8 cellular contexts compared by ENCODE assay signal in genomic region chr1:212186427-212187207, GRCh38.
DNase-seq lines count a peak whose midpoint lies in the region; ATAC-seq and FAIRE-seq lines count a peak whose summit lies in the region.

No MANE protein-coding gene starts in this region.

- DNase-seq in activated CD4-positive, alpha-beta T cell treated with anti-CD3 and anti-CD28 coated beads, Interleukin-2, amount 10 ng/mL, durations not matched to agents 7 days and 5 days: peak; percentile 32
- no peak for DNase-seq in activated CD4-positive, alpha-beta T cell treated with anti-CD3 and anti-CD28 coated beads for 1 hour
- DNase-seq in NCI-H1436 treated with DMSO at 0.1 percent for 48 hours (lab: John Stamatoyannopoulos, UW) (peak; percentile 38), islet precursor cell (peak; percentile 6), HTR-8/SVneo (ENCODE audit: insufficient read length, low spot score) (no peak), GM03348 (ENCODE audit: low spot score) (no peak), NK-92 (lab: John Stamatoyannopoulos, UW; ENCODE audit: unreplicated experiment) (no peak)

- H3K9me3 Mint-ChIP-seq in activated CD4-positive, alpha-beta T cell treated with anti-CD3 and anti-CD28 coated beads, Interleukin-2, amount 10 ng/mL, durations not matched to agents 7 days and 5 days: no peaks in the 10 kb centered on the region

- peaks cover 42% of the 10 kb centered on the region for H3K4me1 Mint-ChIP-seq in activated CD4-positive, alpha-beta T cell treated with anti-CD3 and anti-CD28 coated beads, Interleukin-2, amount 10 ng/mL, durations not matched to agents 7 days and 5 days

- no peaks in the 10 kb centered on the region for H3K27me3 Mint-ChIP-seq in activated CD4-positive, alpha-beta T cell treated with anti-CD3 and anti-CD28 coated beads, Interleukin-2, amount 10 ng/mL, durations not matched to agents 7 days and 5 days

- H3K27ac Mint-ChIP-seq in activated CD4-positive, alpha-beta T cell treated with anti-CD3 and anti-CD28 coated beads, Interleukin-2, amount 10 ng/mL, durations not matched to agents 7 days and 5 days: peak overlapping the region; percentile 86

- no peaks in the 10 kb centered on the region for H3K36me3 Mint-ChIP-seq in activated CD4-positive, alpha-beta T cell treated with anti-CD3 and anti-CD28 coated beads, Interleukin-2, amount 10 ng/mL, durations not matched to agents 7 days and 5 days (ENCODE audit: low read depth)

- peak; percentile 96 for ATAC-seq in HG02623 (IDR thresholded peaks at IDR 0.05; ENCODE audit: unreplicated experiment)

- FAIRE-seq in HTR-8/SVneo (lab: Jason Lieb, UNC): no peak

- CTCF ChIA-PET in activated CD4-positive, alpha-beta T cell treated with anti-CD3 and anti-CD28 coated beads, Interleukin-2, amount 10 ng/mL, durations not matched to agents 7 days and 5 days (lab: Charles Lee): no interaction called here

- peak overlapping the region; percentile 38 for H3K4me3 Mint-ChIP-seq in activated CD4-positive, alpha-beta T cell treated with anti-CD3 and anti-CD28 coated beads, Interleukin-2, amount 10 ng/mL, durations not matched to agents 7 days and 5 days

- POLR2A ChIA-PET in activated CD4-positive, alpha-beta T cell treated with anti-CD3 and anti-CD28 coated beads, Interleukin-2, amount 10 ng/mL, durations not matched to agents 7 days and 5 days (lab: Charles Lee): no interaction called here

Comparison
In these comparisons a context has a peak if more than half of its experiments do, and no peak if none do; other contexts are left out.
1. DNase-seq: peak in activated CD4-positive, alpha-beta T cell treated with anti-CD3 and anti-CD28 coated beads, Interleukin-2, amount 10 ng/mL, durations not matched to agents 7 days and 5 days (single experiment), NCI-H1436 treated with DMSO at 0.1 percent for 48 hours (single experiment) and islet precursor cell (single experiment); none in activated CD4-positive, alpha-beta T cell treated with anti-CD3 and anti-CD28 coated beads for 1 hour (single experiment), HTR-8/SVneo (single experiment), GM03348 (single experiment) and NK-92 (single experiment).